ENCODE assay signal across 18 cellular contexts in genomic region chr3:119228290-119229145, GRCh38. TPM values are rescaled to one million over a fixed set of nuclear protein-coding genes. Genes with fewer than 3 reads are reported as not detected.
DNase-seq lines count a peak whose midpoint lies in the region; ATAC-seq and TF ChIP-seq lines count a peak whose summit lies in the region.
"Had no signal": no experiment of that assay in that cellular context is flagged by ENCODE, and none has a peak within 500 bp of the region (broad histone marks: within the 10 kb centered on the region; RNA-seq: fewer than 3 reads in every experiment).

No MANE protein-coding gene starts in this region.

- H3K9ac ChIP-seq in GM23248 (no peak overlapping the region), colonic mucosa (ENCODE audit: low read depth in 2 of 2, low read length in 2 of 2) (peak overlapping the region in 1 of 2 donors; percentile 3), trophoblast cell (ENCODE audit: low read length) (no peak overlapping the region)
- H3K9ac ChIP-seq: BLaER1 had no signal

- CTCF ChIA-PET in activated CD4-positive, alpha-beta T cell treated with anti-CD3 and anti-CD28 coated beads for 36 hours (lab: Charles Lee), result interaction anchor here (0.6 to 3.5 kb wide), 2 partner anchors 12 kb away, joined by 3 to 18 read pairs; partner anchors contain the start of gene B4GALT4

- WGBS in GM23248 (ENCODE audit: low coverage in 1 of 2, low lambda C conversion rate in 2 of 2, missing lambda C conversion rate in 2 of 2), 2 experiments, result 59% methylated on average over 2 of the region's 2 CpGs
- no CpG with 5 or more reads among the region's 2 CpGs for WGBS in trophoblast cell (ENCODE audit: extremely low coverage, insufficient coverage, insufficient read length)
- WGBS in right lobe of liver (ENCODE audit: insufficient coverage, low coverage, low lambda C conversion rate, missing lambda C conversion rate), result 94% methylated on average over 2 of the region's 2 CpGs

- peaks cover 11% of the 10 kb centered on the region; the same call in 1 of the 2 replicates for H3K4me1 ChIP-seq in GM23248 (ENCODE audit: insufficient read depth)
- H3K4me1 ChIP-seq in colonic mucosa, result peaks cover 5% of the 10 kb centered on the region
- no peaks in the 10 kb centered on the region for H3K4me1 ChIP-seq in trophoblast cell (ENCODE audit: control insufficient read depth in 1 of 2, insufficient read depth in 2 of 2, low read length in 2 of 2)
- H3K4me1 ChIP-seq in right lobe of liver, result peaks cover 0 to 5% (median 0%) of the 10 kb centered on the region in 4 donors
- H3K4me1 ChIP-seq: BLaER1, HAP-1 had no signal

- H3K27me3 Mint-ChIP-seq in activated CD4-positive, alpha-beta T cell treated with anti-CD3 and anti-CD28 coated beads for 36 hours, result no peaks in the 10 kb centered on the region
- H3K27me3 Mint-ChIP-seq: CD8-positive, alpha-beta memory T cell had no signal

- POLR2A ChIA-PET in activated CD4-positive, alpha-beta T cell treated with anti-CD3 and anti-CD28 coated beads for 36 hours (lab: Charles Lee), result no interaction called here

- no peaks in the 10 kb centered on the region for H3K9me3 Mint-ChIP-seq in activated CD4-positive, alpha-beta T cell treated with anti-CD3 and anti-CD28 coated beads for 36 hours (ENCODE audit: low read depth)
- H3K9me3 Mint-ChIP-seq: CD8-positive, alpha-beta memory T cell had no signal

- TF ChIP-seq POLR2A in right lobe of liver (IDR thresholded peaks at IDR 0.05), result no peak

- H4K91ac ChIP-seq in trophoblast cell (ENCODE audit: low read depth, low read length), result no peak overlapping the region

- peaks cover 61% of the 10 kb centered on the region for H3K36me3 Mint-ChIP-seq in activated CD4-positive, alpha-beta T cell treated with anti-CD3 and anti-CD28 coated beads for 36 hours (ENCODE audit: low read depth)

- intact Hi-C loops in activated CD4-positive, alpha-beta T cell treated with anti-CD3 and anti-CD28 coated beads for 36 hours (cut with DNase I, micrococcal nuclease), result no loop called here
- intact Hi-C loops in colonic mucosa (cut with DNase I), result no loop called here
- intact Hi-C loops in right lobe of liver (cut with DNase I), result no loop called here

- H4K12ac ChIP-seq in trophoblast cell (ENCODE audit: low read depth, low read length), result no peak overlapping the region

- no peak overlapping the region for H3K18ac ChIP-seq in trophoblast cell (ENCODE audit: low read length)

- no peak overlapping the region for H3K4ac ChIP-seq in trophoblast cell (ENCODE audit: low read depth, low read length)

- H2BK5ac ChIP-seq in trophoblast cell (ENCODE audit: low read depth, low read length, poor library complexity), result no peak overlapping the region

- H3K4me1 Mint-ChIP-seq in activated CD4-positive, alpha-beta T cell treated with anti-CD3 and anti-CD28 coated beads for 36 hours, result peaks cover 57% of the 10 kb centered on the region

- peaks cover 58% of the 10 kb centered on the region for H3K36me3 ChIP-seq in GM23248 (ENCODE audit: low read depth)
- H3K36me3 ChIP-seq in colonic mucosa, result peaks cover 4% of the 10 kb centered on the region
- H3K36me3 ChIP-seq in trophoblast cell (ENCODE audit: control insufficient read depth in 1 of 2, insufficient read depth in 2 of 2, low read length in 2 of 2), result peaks cover 14 to 41% of the 10 kb centered on the region in 2 experiments
- peaks cover 0 to 47% (median 5%) of the 10 kb centered on the region in 4 donors for H3K36me3 ChIP-seq in right lobe of liver

- H3K4me3 ChIP-seq in GM23248 (no peak overlapping the region), colonic mucosa (no peak overlapping the region), trophoblast cell (ENCODE audit: low read depth, low read length) (no peak overlapping the region), right lobe of liver (no peak overlapping the region)
- H3K4me3 ChIP-seq: BLaER1, HAP-1, K562 had no signal

- H3K27me3 ChIP-seq in GM23248 (replicated peaks; ENCODE audit: insufficient read depth), result no peaks in the 10 kb centered on the region
- no peaks in the 10 kb centered on the region for H3K27me3 ChIP-seq in colonic mucosa
- no peaks in the 10 kb centered on the region for H3K27me3 ChIP-seq in trophoblast cell (ENCODE audit: insufficient read depth, low read length)
- no peaks in the 10 kb centered on the region for H3K27me3 ChIP-seq in right lobe of liver
- H3K27me3 ChIP-seq: BLaER1 had no signal

- H4K8ac ChIP-seq in trophoblast cell (ENCODE audit: low read depth, low read length), result no peak overlapping the region

- H3K79me2 ChIP-seq in GM23248 (ENCODE audit: insufficient read depth) (peaks cover 57% of the 10 kb centered on the region), trophoblast cell (ENCODE audit: control insufficient read depth, insufficient read depth, low read length, poor library complexity) (no peaks in the 10 kb centered on the region)

- no peak for DNase-seq in activated CD4-positive, alpha-beta T cell treated with anti-CD3 and anti-CD28 coated beads for 36 hours
- DNase-seq in activated CD4-positive, alpha-beta T cell treated with anti-CD3 and anti-CD28 coated beads for 48 hours, result no peak
- DNase-seq in GM23248 (peak; percentile 29), colonic mucosa (no peak), trophoblast cell (peak; percentile 81 to 82), SIG-M5 treated with dmso at 0.1 percent for 504 hours (lab: John Stamatoyannopoulos, UW; ENCODE audit: unreplicated experiment) (no peak), SHP77 (lab: John Stamatoyannopoulos, UW) (no peak), right lobe of liver (no peak)
- DNase-seq: CD8-positive, alpha-beta memory T cell; NCI-H187; NCI-H226; NCI-H524 treated with DMSO at 0.1 percent for 48 hours had no signal

- ATAC-seq in activated CD4-positive, alpha-beta T cell treated with anti-CD3 and anti-CD28 coated beads for 36 hours, result peak; percentile 67
- ATAC-seq in right lobe of liver, result no peak
- ATAC-seq: K562, Panc1 had no signal

- no peak overlapping the region for H3K23ac ChIP-seq in trophoblast cell (ENCODE audit: low read length)

- H3K79me1 ChIP-seq in trophoblast cell (ENCODE audit: low read length), result no peaks in the 10 kb centered on the region

- no peak overlapping the region for H3K14ac ChIP-seq in trophoblast cell (ENCODE audit: low read length)

- TF ChIP-seq CTCF in colonic mucosa (IDR thresholded peaks at IDR 0.05) (no peak), right lobe of liver (IDR thresholded peaks at IDR 0.05) (no peak)

- no peak overlapping the region for H2BK120ac ChIP-seq in trophoblast cell (ENCODE audit: insufficient read depth, low read length, poor library complexity)

- H3K27ac Mint-ChIP-seq in activated CD4-positive, alpha-beta T cell treated with anti-CD3 and anti-CD28 coated beads for 36 hours, result no peak overlapping the region

- no peak overlapping the region for H2AK5ac ChIP-seq in trophoblast cell (ENCODE audit: low read length)

- H3K4me3 Mint-ChIP-seq in activated CD4-positive, alpha-beta T cell treated with anti-CD3 and anti-CD28 coated beads for 36 hours, result no peak overlapping the region
- H3K4me3 Mint-ChIP-seq: CD8-positive, alpha-beta memory T cell had no signal

- H2AFZ ChIP-seq in GM23248 (no peak overlapping the region), trophoblast cell (ENCODE audit: insufficient read depth, low read length, poor library complexity) (no peak overlapping the region)

- no peak overlapping the region for H2BK12ac ChIP-seq in trophoblast cell (ENCODE audit: low read length)

- in situ Hi-C loops in GM23248 (cut with MboI), result no loop called here

- H3K9me3 ChIP-seq in GM23248 (ENCODE audit: low read depth) (no peaks in the 10 kb centered on the region), colonic mucosa (no peaks in the 10 kb centered on the region), trophoblast cell (ENCODE audit: insufficient read depth, low read depth, low read length) (no peaks in the 10 kb centered on the region), right lobe of liver (no peaks in the 10 kb centered on the region)
- H3K9me3 ChIP-seq: HAP-1 had no signal

- peaks cover 10% of the 10 kb centered on the region; the same call in 1 of the 2 replicates for H3F3A ChIP-seq in GM23248 (ENCODE audit: insufficient read depth)

- H3K9me2 ChIP-seq in GM23248 (ENCODE audit: insufficient read depth), result no peaks in the 10 kb centered on the region

- no peaks in the 10 kb centered on the region for H4K20me1 ChIP-seq in GM23248 (ENCODE audit: insufficient read depth)

- H3K4me2 ChIP-seq in GM23248 (ENCODE audit: unreplicated experiment), result no peak overlapping the region
- no peak overlapping the region for H3K4me2 ChIP-seq in trophoblast cell (ENCODE audit: low read length)
- H3K4me2 ChIP-seq: BLaER1 had no signal

- H3K27ac ChIP-seq in GM23248 (0 out of 2 replicates have a peak overlapping the region, but pooled peaks have one; percentile 22), colonic mucosa (peak overlapping the region; percentile 77), trophoblast cell (ENCODE audit: low read depth, low read length) (no peak overlapping the region), right lobe of liver (no peak overlapping the region)
- H3K27ac ChIP-seq: 22Rv1, BLaER1 had no signal

RNA-seq across cellular contexts. Expression of gene B4GALT4, which starts 12.2 kb away (rescaled TPM):
- 10 to 100 TPM; 16.6 to 16.7 TPM for total RNA-seq in activated CD4-positive, alpha-beta T cell treated with anti-CD3 and anti-CD28 coated beads for 36 hours
- 55.6 and 56.0 TPM in 2 replicates for total RNA-seq in GM23248 (2014; rRNA removed; shearing (Covaris generic))
- polyA plus RNA-seq in GM23248 (2016; fragmentation: Nextera tagmentation; extraction: Ambion mirVana), result 64.0 and 67.9 TPM in 2 replicates
- total RNA-seq in colonic mucosa (10 to 100 TPM; 43.1 to 54.5 TPM), right lobe of liver (10 to 100 TPM in 2 of 6 experiments, 1 to 10 TPM in 4; 7.8 to 10.9 (median 8.9) TPM)
- 30.0 and 32.0 TPM in 2 replicates for polyA plus RNA-seq in trophoblast cell (2013)

RNA-seq across cellular contexts. Expression of gene UPK1B, which starts 55.1 kb away (rescaled TPM):
- under 1 TPM; 0.25 to 0.41 TPM for total RNA-seq in activated CD4-positive, alpha-beta T cell treated with anti-CD3 and anti-CD28 coated beads for 36 hours
- total RNA-seq in GM23248 (2014; rRNA removed; shearing (Covaris generic)), result 0.13 TPM in 1 of 2 replicates, not detected in the other
- polyA plus RNA-seq in GM23248 (2016; fragmentation: Nextera tagmentation; extraction: Ambion mirVana), result not detected in 2 replicates
- total RNA-seq in colonic mucosa (not detected), right lobe of liver (under 1 TPM in 1 of 6 experiments, not detected in 5; 0.20 TPM)
- 0.14 and 0.19 TPM in 2 replicates for polyA plus RNA-seq in trophoblast cell (2013)
- total RNA-seq: CD8-positive, alpha-beta memory T cell; HT1080 had no signal
- polyA plus RNA-seq: CD8-positive, alpha-beta memory T cell had no signal

Comparison
In these comparisons a context has a peak if more than half of its experiments do, and no peak if none do; other contexts are left out.
1. DNase-seq: peak in GM23248 (single experiment) and trophoblast cell (2 of 2); none in activated CD4-positive, alpha-beta T cell treated with anti-CD3 and anti-CD28 coated beads for 36 hours (single experiment), activated CD4-positive, alpha-beta T cell treated with anti-CD3 and anti-CD28 coated beads for 48 hours (single experiment), colonic mucosa (single experiment), SIG-M5 treated with dmso at 0.1 percent for 504 hours (single experiment), SHP77 (0 of 2) and right lobe of liver (0 of 3).
2. H3K27ac ChIP-seq: peak in GM23248 (single experiment) and colonic mucosa (single experiment); none in trophoblast cell (single experiment) and right lobe of liver (0 of 3).